8 cellular contexts compared by ENCODE assay signal in the genomic region with DNA sequence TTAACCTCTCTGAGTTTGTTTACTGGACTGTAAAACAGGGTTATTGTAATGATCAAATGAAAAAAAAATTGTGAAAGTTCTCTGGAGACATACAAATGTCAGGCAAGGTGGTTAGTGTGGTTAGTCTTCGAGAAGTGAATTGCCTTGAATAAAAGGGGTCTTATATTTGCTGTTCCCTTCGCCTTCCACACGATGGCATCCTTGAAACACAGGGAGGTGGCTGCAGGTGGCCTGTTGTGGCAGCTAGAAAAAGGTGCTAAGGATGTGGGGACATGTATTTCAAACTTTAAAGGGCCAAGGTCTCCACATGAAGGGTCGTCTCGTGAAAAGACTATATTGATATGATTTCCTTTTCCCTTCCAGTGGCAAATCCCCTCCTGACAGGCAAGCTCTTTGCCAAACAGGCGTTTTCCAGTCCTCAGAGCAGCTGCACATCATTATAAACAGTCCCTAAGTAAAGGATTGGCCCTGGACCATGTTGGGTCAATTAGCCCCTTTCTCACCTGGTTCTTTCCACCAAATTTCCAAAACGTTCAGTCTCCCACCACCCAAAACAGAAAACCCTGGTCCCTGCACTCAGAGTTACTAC.
DNase-seq lines count a peak whose midpoint lies in the region; ATAC-seq and TF ChIP-seq lines count a peak whose summit lies in the region.

No MANE protein-coding gene starts in this region.

- peaks cover 39% of the 10 kb centered on the region for H3K4me1 ChIP-seq in osteoblast (ENCODE audit: insufficient read depth, low read length)

- no peak overlapping the region for H2AFZ ChIP-seq in osteoblast (ENCODE audit: low read length)

- no peak overlapping the region for H3K4me3 ChIP-seq in osteoblast (ENCODE audit: insufficient read depth, low read length)

- H3K9me3 ChIP-seq in osteoblast (ENCODE audit: low read depth, low read length) = no peaks in the 10 kb centered on the region

- H3K4me2 ChIP-seq in osteoblast (ENCODE audit: insufficient read depth, low read length) = no peak overlapping the region

- H3K4me1 Mint-ChIP-seq in effector memory CD8-positive, alpha-beta T cell (ENCODE audit: low read depth in 2 of 2) = no peaks in the 10 kb centered on the region

- ATAC-seq in effector memory CD8-positive, alpha-beta T cell (replicated peaks) = peak; percentile 27
- ATAC-seq in HG03565 (IDR thresholded peaks at IDR 0.05; ENCODE audit: unreplicated experiment) = no peak

- H3K27ac ChIP-seq in osteoblast (ENCODE audit: low read depth, low read length) = no peak overlapping the region

- peak; percentile 39 for DNase-seq in activated CD4-positive, CD25-positive, alpha-beta regulatory T cell treated with anti-CD3 and anti-CD28 coated beads, Interleukin-2, amount 50 U/mL, for 16 hours (ENCODE audit: low read depth, low spot score)
- DNase-seq in activated CD4-positive, CD25-positive, alpha-beta regulatory T cell (lab: John Stamatoyannopoulos, UW) = no peak
- DNase-seq in NCI-H1694 treated with DMSO at 0.1 percent for 48 hours (lab: John Stamatoyannopoulos, UW) = peak; percentile 46
- peak; percentile 42 for DNase-seq in activated CD4-positive, alpha-beta T cell treated with anti-CD3 and anti-CD28 coated beads, Interleukin-2, amount 50 U/mL, for 1 hour
- peak; percentile 9 to 31 (median 28) for DNase-seq in effector memory CD8-positive, alpha-beta T cell
- no peak for DNase-seq in osteoblast (ENCODE audit: insufficient read length, low spot score, missing footprints)
- no peak for DNase-seq in putamen (ENCODE audit: low spot score)

- no peaks in the 10 kb centered on the region for H3K79me2 ChIP-seq in osteoblast (ENCODE audit: insufficient read depth, low read length)

- no peaks in the 10 kb centered on the region for H3K36me3 ChIP-seq in osteoblast (ENCODE audit: insufficient read depth, low read length)

- no peaks in the 10 kb centered on the region for H3K9me3 Mint-ChIP-seq in effector memory CD8-positive, alpha-beta T cell

- no peaks in the 10 kb centered on the region for H4K20me1 ChIP-seq in osteoblast (ENCODE audit: insufficient read depth, low read length)

- H3K27me3 ChIP-seq in osteoblast (ENCODE audit: insufficient read depth, low read length) = no peaks in the 10 kb centered on the region

- no peak overlapping the region for H3K4me3 Mint-ChIP-seq in effector memory CD8-positive, alpha-beta T cell

- no peak overlapping the region for H3K27ac Mint-ChIP-seq in effector memory CD8-positive, alpha-beta T cell

- peak; percentile 80 for TF ChIP-seq CTCF in osteoblast (IDR thresholded peaks at IDR 0.05; ENCODE audit: extremely low read depth, low read depth, low read length)

- H3K27me3 Mint-ChIP-seq in effector memory CD8-positive, alpha-beta T cell = peaks cover 32 to 62% of the 10 kb centered on the region in 2 donors

- no peaks in the 10 kb centered on the region for H3K36me3 Mint-ChIP-seq in effector memory CD8-positive, alpha-beta T cell (ENCODE audit: insufficient read depth)

Comparison
In these comparisons a context has a peak if more than half of its experiments do, and no peak if none do; other contexts are left out.
1. DNase-seq: peak in activated CD4-positive, CD25-positive, alpha-beta regulatory T cell treated with anti-CD3 and anti-CD28 coated beads, Interleukin-2, amount 50 U/mL, for 16 hours (single experiment), NCI-H1694 treated with DMSO at 0.1 percent for 48 hours (single experiment), activated CD4-positive, alpha-beta T cell treated with anti-CD3 and anti-CD28 coated beads, Interleukin-2, amount 50 U/mL, for 1 hour (single experiment) and effector memory CD8-positive, alpha-beta T cell (3 of 3); none in activated CD4-positive, CD25-positive, alpha-beta regulatory T cell (0 of 4), osteoblast (single experiment) and putamen (single experiment).